11 cellular contexts compared by ENCODE assay signal in genomic region chr9:137722481-137722880, GRCh38.
DNase-seq lines count a peak whose midpoint lies in the region; ATAC-seq lines count a peak whose summit lies in the region.
"Had no signal": no experiment of that assay in that cellular context is flagged by ENCODE, and none has a peak within 500 bp of the region (broad histone marks: within the 10 kb centered on the region; RNA-seq: fewer than 3 reads in every experiment).

No MANE protein-coding gene starts in this region.

- peak; percentile 33 for ATAC-seq in activated CD8-positive, alpha-beta T cell treated with anti-CD3 and anti-CD28 coated beads, Interleukin-2, amount 10 ng/mL, durations not matched to agents 7 days and 5 days
- ATAC-seq in sciatic nerve = no peak
- ATAC-seq in HG02678 (IDR thresholded peaks at IDR 0.05; ENCODE audit: unreplicated experiment) = no peak
- ATAC-seq: Panc1 had no signal

- H3K27ac ChIP-seq in HUES6 (ENCODE audit: low read depth, low read length) = peak overlapping the region; percentile 46; the same call in 1 of the 2 replicates
- peak overlapping the region; percentile 35 for H3K27ac ChIP-seq in effector memory CD4-positive, alpha-beta T cell (ENCODE audit: insufficient read depth, low read length, poor library complexity, severe bottlenecking)
- H3K27ac ChIP-seq: testis had no signal

- DNase-seq in activated CD8-positive, alpha-beta T cell treated with anti-CD3 and anti-CD28 coated beads, Interleukin-2, amount 10 ng/mL, durations not matched to agents 7 days and 5 days = no peak
- DNase-seq in effector memory CD4-positive, alpha-beta T cell = no peak
- peak; percentile 25 for DNase-seq in sciatic nerve (ENCODE audit: low spot score)
- DNase-seq in effector CD4-positive, alpha-beta T cell = no peak
- no peak for DNase-seq in NCI-H2081 (lab: John Stamatoyannopoulos, UW)
- DNase-seq: NCI-H2171 treated with DMSO at 0.1 percent for 48 hours, sigmoid colon, testis had no signal

- H3K4me1 Mint-ChIP-seq in activated CD8-positive, alpha-beta T cell treated with anti-CD3 and anti-CD28 coated beads, Interleukin-2, amount 10 ng/mL, durations not matched to agents 7 days and 5 days (ENCODE audit: low read depth) = peaks cover 30% of the 10 kb centered on the region

- H3K9ac ChIP-seq in HUES6 (ENCODE audit: low read length) = no peak overlapping the region

- POLR2A ChIA-PET in activated CD8-positive, alpha-beta T cell treated with anti-CD3 and anti-CD28 coated beads, Interleukin-2, amount 10 ng/mL, durations not matched to agents 7 days and 5 days (lab: Charles Lee) = no interaction called here

- no peaks in the 10 kb centered on the region for H3K27me3 ChIP-seq in HUES6 (ENCODE audit: control insufficient read depth, insufficient read depth, low read length)
- H3K27me3 ChIP-seq in effector memory CD4-positive, alpha-beta T cell (replicated peaks; ENCODE audit: control insufficient read depth, insufficient read depth, low read length, poor library complexity, severe bottlenecking) = no peaks in the 10 kb centered on the region
- H3K27me3 ChIP-seq: sigmoid colon, testis had no signal

- no peaks in the 10 kb centered on the region for H3K27me3 Mint-ChIP-seq in activated CD8-positive, alpha-beta T cell treated with anti-CD3 and anti-CD28 coated beads, Interleukin-2, amount 10 ng/mL, durations not matched to agents 7 days and 5 days (ENCODE audit: low read depth)

- peaks cover 18% of the 10 kb centered on the region for H3K4me1 ChIP-seq in HUES6 (ENCODE audit: control insufficient read depth, insufficient read depth, low read length)
- H3K4me1 ChIP-seq in effector memory CD4-positive, alpha-beta T cell (ENCODE audit: control insufficient read depth, insufficient read depth, low read length, poor library complexity, severe bottlenecking) = peaks cover 18% of the 10 kb centered on the region
- H3K4me1 ChIP-seq: testis had no signal

- peaks cover 45% of the 10 kb centered on the region for H3K9me3 Mint-ChIP-seq in activated CD8-positive, alpha-beta T cell treated with anti-CD3 and anti-CD28 coated beads, Interleukin-2, amount 10 ng/mL, durations not matched to agents 7 days and 5 days (ENCODE audit: insufficient read depth)

- no peak overlapping the region for H3K4me3 Mint-ChIP-seq in activated CD8-positive, alpha-beta T cell treated with anti-CD3 and anti-CD28 coated beads, Interleukin-2, amount 10 ng/mL, durations not matched to agents 7 days and 5 days

- intact Hi-C loops in sciatic nerve (cut with DNase I) = no loop called here

- H3K4me3 ChIP-seq in HUES6 (ENCODE audit: low read depth, low read length) = no peak overlapping the region
- no peak overlapping the region for H3K4me3 ChIP-seq in effector memory CD4-positive, alpha-beta T cell (ENCODE audit: insufficient read depth, low read depth, low read length, poor library complexity, severe bottlenecking)
- H3K4me3 ChIP-seq: sigmoid colon, testis had no signal

- H3K27ac Mint-ChIP-seq in activated CD8-positive, alpha-beta T cell treated with anti-CD3 and anti-CD28 coated beads, Interleukin-2, amount 10 ng/mL, durations not matched to agents 7 days and 5 days = peak overlapping the region; percentile 75

- peaks cover 46% of the 10 kb centered on the region for H3K36me3 ChIP-seq in HUES6 (ENCODE audit: control insufficient read depth, insufficient read depth, low read length)
- peaks cover 18% of the 10 kb centered on the region for H3K36me3 ChIP-seq in effector memory CD4-positive, alpha-beta T cell (ENCODE audit: control insufficient read depth, insufficient read depth, low read length)

- H3K9me3 ChIP-seq in HUES6 (ENCODE audit: control insufficient read depth, insufficient read depth, low read depth, low read length) = peaks cover 5% of the 10 kb centered on the region; the same call in 1 of the 2 replicates
- no peaks in the 10 kb centered on the region for H3K9me3 ChIP-seq in effector memory CD4-positive, alpha-beta T cell (ENCODE audit: control insufficient read depth, low read length)
- H3K9me3 ChIP-seq: sigmoid colon, testis had no signal

- H3K36me3 Mint-ChIP-seq in activated CD8-positive, alpha-beta T cell treated with anti-CD3 and anti-CD28 coated beads, Interleukin-2, amount 10 ng/mL, durations not matched to agents 7 days and 5 days (ENCODE audit: low read depth) = peaks cover 85% of the 10 kb centered on the region

- CTCF ChIA-PET in activated CD8-positive, alpha-beta T cell treated with anti-CD3 and anti-CD28 coated beads, Interleukin-2, amount 10 ng/mL, durations not matched to agents 7 days and 5 days (lab: Charles Lee) = no interaction called here
